In genomic region chr14:101889366-101889765, GRCh38 we compare ENCODE assay signal across 19 cellular contexts.
DNase-seq lines count a peak whose midpoint lies in the region; ATAC-seq and TF ChIP-seq lines count a peak whose summit lies in the region.
"Had no signal": no experiment of that assay in that cellular context is flagged by ENCODE, and none has a peak within 500 bp of the region (broad histone marks: within the 10 kb centered on the region; RNA-seq: fewer than 3 reads in every experiment).

No MANE protein-coding gene starts in this region.

- H3K4me1 Mint-ChIP-seq in CD4-positive, alpha-beta memory T cell: peaks cover 0 to 2% (median under 1%) of the 10 kb centered on the region in 4 donors
- peaks cover 2% of the 10 kb centered on the region for H3K4me1 Mint-ChIP-seq in activated CD4-positive, alpha-beta memory T cell treated with anti-CD3 and anti-CD28 coated beads, Interleukin-2, amount 10 ng/mL, durations not matched to agents 7 days and 5 days
- peaks cover 0 to 3% (median 0%) of the 10 kb centered on the region in 4 donors for H3K4me1 Mint-ChIP-seq in naive thymus-derived CD8-positive, alpha-beta T cell

- POLR2A ChIA-PET in CD4-positive, alpha-beta memory T cell (lab: Charles Lee; ENCODE audit: partially characterized antibody): no interaction called here
- POLR2A ChIA-PET in activated CD4-positive, alpha-beta memory T cell treated with anti-CD3 and anti-CD28 coated beads, Interleukin-2, amount 10 ng/mL, durations not matched to agents 7 days and 5 days (lab: Charles Lee): no interaction called here
- POLR2A ChIA-PET in naive thymus-derived CD8-positive, alpha-beta T cell (lab: Charles Lee): no interaction called here

- H3K36me3 ChIP-seq in CD4-positive, alpha-beta memory T cell (ENCODE audit: insufficient read depth, low read length): peaks cover 81% of the 10 kb centered on the region
- H3K36me3 ChIP-seq in upper lobe of left lung: peaks cover 16 to 88% (median 67%) of the 10 kb centered on the region in 4 donors

- ATAC-seq in naive thymus-derived CD8-positive, alpha-beta T cell: no peak
- no peak for ATAC-seq in upper lobe of left lung (ENCODE audit: low FRiP score in 2 of 2)
- ATAC-seq: activated T-cell treated with anti-CD3 and anti-CD28 coated beads, Interleukin-2, amount 50 U/mL, for 4 hours; heart left ventricle; left ventricle myocardium superior; mucosa of descending colon; T-cell had no signal

- intact Hi-C loops in CD4-positive, alpha-beta memory T cell (cut with micrococcal nuclease): no loop called here

- CTCF ChIA-PET in CD4-positive, alpha-beta memory T cell (lab: Charles Lee; ENCODE audit: partially characterized antibody): interaction anchor here (1.3 kb wide), 1 partner anchor 118 kb away, joined by 3 read pairs; no protein-coding TSS in a partner anchor
- CTCF ChIA-PET in activated CD4-positive, alpha-beta memory T cell treated with anti-CD3 and anti-CD28 coated beads, Interleukin-2, amount 10 ng/mL, durations not matched to agents 7 days and 5 days (lab: Charles Lee): interaction anchor here (2.8 kb wide), 1 partner anchor 118 kb away, joined by 10 read pairs; no protein-coding TSS in a partner anchor

- no peak overlapping the region for H3K4me3 Mint-ChIP-seq in CD4-positive, alpha-beta memory T cell
- H3K4me3 Mint-ChIP-seq in activated CD4-positive, alpha-beta memory T cell treated with anti-CD3 and anti-CD28 coated beads, Interleukin-2, amount 10 ng/mL, durations not matched to agents 7 days and 5 days: no peak overlapping the region
- no peak overlapping the region for H3K4me3 Mint-ChIP-seq in naive thymus-derived CD8-positive, alpha-beta T cell
- H3K4me3 Mint-ChIP-seq: activated T-cell treated with anti-CD3 and anti-CD28 coated beads, Interleukin-2, amount 50 U/mL, for 4 hours; dendritic cell treated with granulocyte-macrophage colony-stimulating factor and Interleukin-4, amounts not matched to agents 40 ng/mL and 50 ng/mL, for 4 days; T-cell had no signal

- no peaks in the 10 kb centered on the region for H3K9me3 Mint-ChIP-seq in CD4-positive, alpha-beta memory T cell
- H3K9me3 Mint-ChIP-seq in activated CD4-positive, alpha-beta memory T cell treated with anti-CD3 and anti-CD28 coated beads, Interleukin-2, amount 10 ng/mL, durations not matched to agents 7 days and 5 days: no peaks in the 10 kb centered on the region
- no peaks in the 10 kb centered on the region for H3K9me3 Mint-ChIP-seq in naive thymus-derived CD8-positive, alpha-beta T cell
- H3K9me3 Mint-ChIP-seq: activated T-cell treated with anti-CD3 and anti-CD28 coated beads, Interleukin-2, amount 50 U/mL, for 4 hours; dendritic cell treated with granulocyte-macrophage colony-stimulating factor and Interleukin-4, amounts not matched to agents 40 ng/mL and 50 ng/mL, for 4 days; T-cell had no signal

- H3K9me3 ChIP-seq in CD4-positive, alpha-beta memory T cell (ENCODE audit: control insufficient read depth in 1 of 2, low read length in 2 of 2): no peaks in the 10 kb centered on the region
- no peaks in the 10 kb centered on the region for H3K9me3 ChIP-seq in upper lobe of left lung
- H3K9me3 ChIP-seq: mucosa of descending colon had no signal

- H3K36me3 Mint-ChIP-seq in CD4-positive, alpha-beta memory T cell: peaks cover 47 to 74% of the 10 kb centered on the region in 2 donors
- peaks cover 61% of the 10 kb centered on the region for H3K36me3 Mint-ChIP-seq in activated CD4-positive, alpha-beta memory T cell treated with anti-CD3 and anti-CD28 coated beads, Interleukin-2, amount 10 ng/mL, durations not matched to agents 7 days and 5 days (ENCODE audit: low read depth)
- peaks cover 0 to 89% (median 22%) of the 10 kb centered on the region in 3 donors for H3K36me3 Mint-ChIP-seq in naive thymus-derived CD8-positive, alpha-beta T cell

- H3K27me3 ChIP-seq in CD4-positive, alpha-beta memory T cell (ENCODE audit: insufficient read depth, low read length): no peaks in the 10 kb centered on the region
- H3K27me3 ChIP-seq in upper lobe of left lung: no peaks in the 10 kb centered on the region
- H3K27me3 ChIP-seq: heart left ventricle had no signal

- H3K27ac Mint-ChIP-seq in CD4-positive, alpha-beta memory T cell: peak overlapping the region in 4 of 7 donors; percentile 21 to 54 (median 38)
- peak overlapping the region; percentile 6 for H3K27ac Mint-ChIP-seq in activated CD4-positive, alpha-beta memory T cell treated with anti-CD3 and anti-CD28 coated beads, Interleukin-2, amount 10 ng/mL, durations not matched to agents 7 days and 5 days
- peak overlapping the region in 7 of 10 donors; percentile 7 to 83 (median 65) for H3K27ac Mint-ChIP-seq in naive thymus-derived CD8-positive, alpha-beta T cell
- H3K27ac Mint-ChIP-seq: dendritic cell treated with granulocyte-macrophage colony-stimulating factor and Interleukin-4, amounts not matched to agents 40 ng/mL and 50 ng/mL, for 4 days had no signal

- H3K27me3 Mint-ChIP-seq in CD4-positive, alpha-beta memory T cell: no peaks in the 10 kb centered on the region
- no peaks in the 10 kb centered on the region for H3K27me3 Mint-ChIP-seq in activated CD4-positive, alpha-beta memory T cell treated with anti-CD3 and anti-CD28 coated beads, Interleukin-2, amount 10 ng/mL, durations not matched to agents 7 days and 5 days
- no peaks in the 10 kb centered on the region for H3K27me3 Mint-ChIP-seq in naive thymus-derived CD8-positive, alpha-beta T cell
- H3K27me3 Mint-ChIP-seq: dendritic cell treated with granulocyte-macrophage colony-stimulating factor and Interleukin-4, amounts not matched to agents 40 ng/mL and 50 ng/mL, for 4 days; T-cell had no signal

- 94 to 97% methylated on average over 10 of the region's 10 CpGs for WGBS in upper lobe of left lung, 2 donors

- H3K27ac ChIP-seq in CD4-positive, alpha-beta memory T cell (ENCODE audit: low read depth, low read length): no peak overlapping the region
- H3K27ac ChIP-seq in upper lobe of left lung: no peak overlapping the region
- H3K27ac ChIP-seq: heart left ventricle, HL-60 had no signal

- no peak for TF ChIP-seq CTCF in upper lobe of left lung (IDR thresholded peaks at IDR 0.05)

- no peak for TF ChIP-seq POLR2A in upper lobe of left lung (IDR thresholded peaks at IDR 0.05)

- DNase-seq in NCI-H2171 treated with DMSO at 0.1 percent for 48 hours (lab: John Stamatoyannopoulos, UW) (peak; percentile 29), NCI-H2171 (lab: John Stamatoyannopoulos, UW) (no peak), upper lobe of left lung (no peak), SIG-M5 (lab: John Stamatoyannopoulos, UW) (no peak), NCI-H345 (lab: John Stamatoyannopoulos, UW) (no peak)
- no peak for DNase-seq in CD4-positive, alpha-beta memory T cell
- DNase-seq in activated CD4-positive, alpha-beta memory T cell treated with anti-CD3 and anti-CD28 coated beads, Interleukin-2, amount 10 ng/mL, durations not matched to agents 7 days and 5 days: no peak
- no peak for DNase-seq in naive thymus-derived CD8-positive, alpha-beta T cell
- DNase-seq: 8988T; activated CD4-positive, alpha-beta T cell treated with anti-CD3 and anti-CD28 coated beads, Interleukin-2, amount 50 U/mL, for 1 hour; activated T-cell treated with anti-CD3 and anti-CD28 coated beads, Interleukin-2, amount 50 U/mL, for 4 hours; heart left ventricle; left ventricle myocardium superior; mucosa of descending colon; SHP77; stimulated activated CD4-positive, alpha-beta T cell treated with anti-CD3 and anti-CD28 coated beads, Interleukin-4, amount 100 ng/mL, for 4 hours had no signal

- no peak overlapping the region for H3K4me3 ChIP-seq in CD4-positive, alpha-beta memory T cell (ENCODE audit: low read length in 2 of 2)
- no peak overlapping the region for H3K4me3 ChIP-seq in upper lobe of left lung
- H3K4me3 ChIP-seq: heart left ventricle, mucosa of descending colon had no signal

- TF ChIP-seq EP300 in upper lobe of left lung (IDR thresholded peaks at IDR 0.05): no peak

- H3K4me1 ChIP-seq in CD4-positive, alpha-beta memory T cell (ENCODE audit: insufficient read depth, low read length): no peaks in the 10 kb centered on the region
- H3K4me1 ChIP-seq in upper lobe of left lung: no peaks in the 10 kb centered on the region

Comparison
In these comparisons a context has a peak if more than half of its experiments do, and no peak if none do; other contexts are left out.
1. H3K27ac Mint-ChIP-seq: peak in every context shown above with its lines; median percentile 65 in naive thymus-derived CD8-positive, alpha-beta T cell; 38 in CD4-positive, alpha-beta memory T cell; 6 in activated CD4-positive, alpha-beta memory T cell treated with anti-CD3 and anti-CD28 coated beads, Interleukin-2, amount 10 ng/mL, durations not matched to agents 7 days and 5 days.